Comparison of ENCODE assay signal across 1 cellular context in the genomic region with DNA sequence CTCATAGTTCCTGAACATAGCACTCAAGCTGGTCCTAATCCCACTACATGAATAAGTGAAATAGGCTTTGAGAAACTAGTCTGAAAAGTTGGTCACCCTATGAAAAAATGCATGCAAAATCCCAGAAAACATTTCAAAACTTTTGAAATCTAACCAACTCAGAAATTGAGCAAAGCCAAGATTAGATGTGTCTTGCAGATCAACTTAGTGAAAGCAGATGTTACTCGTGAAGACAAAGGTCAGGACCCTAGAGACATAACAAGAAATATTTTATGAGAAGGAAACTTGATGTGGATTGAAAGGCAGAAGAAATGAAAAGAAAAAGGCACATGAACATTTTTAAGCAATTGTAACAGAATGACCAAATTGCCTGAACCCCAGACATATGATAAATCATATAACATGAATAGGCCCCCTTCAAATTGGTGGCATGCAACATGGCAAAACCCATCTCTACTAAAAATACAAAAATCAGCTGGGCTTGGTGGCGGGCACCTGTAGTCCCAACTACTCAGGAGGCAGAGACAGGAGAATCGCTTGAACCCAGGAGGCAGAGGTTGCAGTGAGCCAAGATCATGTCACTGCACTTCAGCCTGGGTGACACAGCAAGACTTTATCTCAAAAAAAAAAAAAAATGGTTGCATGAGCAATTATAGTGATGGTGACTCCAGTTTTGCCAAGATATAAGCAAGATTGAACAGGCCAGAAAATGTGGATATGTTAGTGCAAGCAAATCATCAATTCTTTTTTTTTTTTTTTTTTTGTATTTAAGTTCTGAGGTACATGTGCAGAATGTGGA.
TF ChIP-seq lines count a peak whose summit lies in the region.

No MANE protein-coding gene starts in this region.

TF ChIP-seq in GM23338, 12 proteins besides CTCF, POLR2A, EP300 and RAD21 (continued from another document):
- TF ChIP-seq, protein P1, sequence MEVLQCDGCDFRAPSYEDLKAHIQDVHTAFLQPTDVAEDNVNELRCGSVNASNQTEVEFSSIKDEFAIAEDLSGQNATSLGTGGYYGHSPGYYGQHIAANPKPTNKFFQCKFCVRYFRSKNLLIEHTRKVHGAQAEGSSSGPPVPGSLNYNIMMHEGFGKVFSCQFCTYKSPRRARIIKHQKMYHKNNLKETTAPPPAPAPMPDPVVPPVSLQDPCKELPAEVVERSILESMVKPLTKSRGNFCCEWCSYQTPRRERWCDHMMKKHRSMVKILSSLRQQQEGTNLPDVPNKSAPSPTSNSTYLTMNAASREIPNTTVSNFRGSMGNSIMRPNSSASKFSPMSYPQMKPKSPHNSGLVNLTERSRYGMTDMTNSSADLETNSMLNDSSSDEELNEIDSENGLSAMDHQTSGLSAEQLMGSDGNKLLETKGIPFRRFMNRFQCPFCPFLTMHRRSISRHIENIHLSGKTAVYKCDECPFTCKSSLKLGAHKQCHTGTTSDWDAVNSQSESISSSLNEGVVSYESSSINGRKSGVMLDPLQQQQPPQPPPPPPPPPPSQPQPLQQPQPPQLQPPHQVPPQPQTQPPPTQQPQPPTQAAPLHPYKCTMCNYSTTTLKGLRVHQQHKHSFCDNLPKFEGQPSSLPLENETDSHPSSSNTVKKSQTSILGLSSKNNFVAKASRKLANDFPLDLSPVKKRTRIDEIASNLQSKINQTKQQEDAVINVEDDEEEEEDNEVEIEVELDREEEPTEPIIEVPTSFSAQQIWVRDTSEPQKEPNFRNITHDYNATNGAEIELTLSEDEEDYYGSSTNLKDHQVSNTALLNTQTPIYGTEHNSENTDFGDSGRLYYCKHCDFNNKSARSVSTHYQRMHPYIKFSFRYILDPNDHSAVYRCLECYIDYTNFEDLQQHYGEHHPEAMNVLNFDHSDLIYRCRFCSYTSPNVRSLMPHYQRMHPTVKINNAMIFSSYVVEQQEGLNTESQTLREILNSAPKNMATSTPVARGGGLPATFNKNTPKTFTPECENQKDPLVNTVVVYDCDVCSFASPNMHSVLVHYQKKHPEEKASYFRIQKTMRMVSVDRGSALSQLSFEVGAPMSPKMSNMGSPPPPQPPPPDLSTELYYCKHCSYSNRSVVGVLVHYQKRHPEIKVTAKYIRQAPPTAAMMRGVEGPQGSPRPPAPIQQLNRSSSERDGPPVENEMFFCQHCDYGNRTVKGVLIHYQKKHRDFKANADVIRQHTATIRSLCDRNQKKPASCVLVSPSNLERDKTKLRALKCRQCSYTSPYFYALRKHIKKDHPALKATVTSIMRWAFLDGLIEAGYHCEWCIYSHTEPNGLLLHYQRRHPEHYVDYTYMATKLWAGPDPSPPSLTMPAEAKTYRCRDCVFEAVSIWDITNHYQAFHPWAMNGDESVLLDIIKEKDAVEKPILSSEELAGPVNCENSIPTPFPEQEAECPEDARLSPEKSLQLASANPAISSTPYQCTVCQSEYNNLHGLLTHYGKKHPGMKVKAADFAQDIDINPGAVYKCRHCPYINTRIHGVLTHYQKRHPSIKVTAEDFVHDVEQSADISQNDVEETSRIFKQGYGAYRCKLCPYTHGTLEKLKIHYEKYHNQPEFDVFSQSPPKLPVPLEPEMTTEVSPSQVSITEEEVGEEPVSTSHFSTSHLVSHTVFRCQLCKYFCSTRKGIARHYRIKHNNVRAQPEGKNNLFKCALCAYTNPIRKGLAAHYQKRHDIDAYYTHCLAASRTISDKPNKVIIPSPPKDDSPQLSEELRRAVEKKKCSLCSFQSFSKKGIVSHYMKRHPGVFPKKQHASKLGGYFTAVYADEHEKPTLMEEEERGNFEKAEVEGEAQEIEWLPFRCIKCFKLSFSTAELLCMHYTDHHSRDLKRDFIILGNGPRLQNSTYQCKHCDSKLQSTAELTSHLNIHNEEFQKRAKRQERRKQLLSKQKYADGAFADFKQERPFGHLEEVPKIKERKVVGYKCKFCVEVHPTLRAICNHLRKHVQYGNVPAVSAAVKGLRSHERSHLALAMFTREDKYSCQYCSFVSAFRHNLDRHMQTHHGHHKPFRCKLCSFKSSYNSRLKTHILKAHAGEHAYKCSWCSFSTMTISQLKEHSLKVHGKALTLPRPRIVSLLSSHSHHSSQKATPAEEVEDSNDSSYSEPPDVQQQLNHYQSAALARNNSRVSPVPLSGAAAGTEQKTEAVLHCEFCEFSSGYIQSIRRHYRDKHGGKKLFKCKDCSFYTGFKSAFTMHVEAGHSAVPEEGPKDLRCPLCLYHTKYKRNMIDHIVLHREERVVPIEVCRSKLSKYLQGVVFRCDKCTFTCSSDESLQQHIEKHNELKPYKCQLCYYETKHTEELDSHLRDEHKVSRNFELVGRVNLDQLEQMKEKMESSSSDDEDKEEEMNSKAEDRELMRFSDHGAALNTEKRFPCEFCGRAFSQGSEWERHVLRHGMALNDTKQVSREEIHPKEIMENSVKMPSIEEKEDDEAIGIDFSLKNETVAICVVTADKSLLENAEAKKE (CRISPR knock-in tag; IDR thresholded peaks at IDR 0.05) = no peak
- no peak for TF ChIP-seq ZNF114 (CRISPR knock-in tag; IDR thresholded peaks at IDR 0.05)
- TF ChIP-seq EZH2phosphoT487 (IDR thresholded peaks at IDR 0.05; ENCODE audit: unreplicated experiment) = no peak
- no peak for TF ChIP-seq STAT1 (IDR thresholded peaks at IDR 0.05; ENCODE audit: unreplicated experiment)
